In genomic region chr16:78325532-78325931, GRCh38 we compare ENCODE assay signal across 20 cellular contexts.
DNase-seq lines count a peak whose midpoint lies in the region; ATAC-seq and TF ChIP-seq lines count a peak whose summit lies in the region.
"Had no signal": no experiment of that assay in that cellular context is flagged by ENCODE, and none has a peak within 500 bp of the region (broad histone marks: within the 10 kb centered on the region; RNA-seq: fewer than 3 reads in every experiment).

No MANE protein-coding gene starts in this region.

- POLR2A ChIA-PET in HEK293 (lab: Yijun Ruan, JAX) = no interaction called here
- POLR2A ChIA-PET in CD4-positive, alpha-beta T cell (lab: Charles Lee) = no interaction called here
- POLR2A ChIA-PET in WTC11 (lab: Charles Lee) = no interaction called here

- no peaks in the 10 kb centered on the region for H3K27me3 Mint-ChIP-seq in CD4-positive, alpha-beta T cell
- H3K27me3 Mint-ChIP-seq in WTC11 (ENCODE audit: low read depth) = no peaks in the 10 kb centered on the region

- H3K27me3 ChIP-seq in ectodermal cell (ENCODE audit: control insufficient read depth, insufficient read depth, low read length, poor library complexity, severe bottlenecking) = no peaks in the 10 kb centered on the region
- H3K27me3 ChIP-seq in CD4-positive, alpha-beta T cell (ENCODE audit: control insufficient read depth, insufficient read depth, low read length) = no peaks in the 10 kb centered on the region
- H3K27me3 ChIP-seq: MG63 had no signal

- no peak overlapping the region for H3K4me3 Mint-ChIP-seq in CD4-positive, alpha-beta T cell
- H3K4me3 Mint-ChIP-seq in WTC11 = no peak overlapping the region

- H3K4me3 ChIP-seq in HEK293 (ENCODE audit: low read depth, low read length) (no peak overlapping the region), ectodermal cell (ENCODE audit: insufficient read depth, low read depth, low read length) (no peak overlapping the region), mesodermal cell (ENCODE audit: extremely low read depth, insufficient read depth, low read length, poor library complexity, severe bottlenecking) (no peak overlapping the region)
- H3K4me3 ChIP-seq: HAP-1, MG63 had no signal

- H3K4me1 ChIP-seq in HEK293 (ENCODE audit: control insufficient read depth, insufficient read depth, low read length) (peaks cover 15% of the 10 kb centered on the region; the same call in 1 of the 2 replicates), ectodermal cell (ENCODE audit: control insufficient read depth, insufficient read depth, low read length) (peaks cover 15% of the 10 kb centered on the region), mesodermal cell (ENCODE audit: control insufficient read depth, insufficient read depth, low read length, poor library complexity, severe bottlenecking) (peaks cover 9% of the 10 kb centered on the region)
- H3K4me1 ChIP-seq: HAP-1 had no signal

- CTCF ChIA-PET in HEK293 (lab: Yijun Ruan, JAX) = interaction anchor here (0.6 to 2.2 kb wide), 2 partner anchors 111 to 127 kb away, joined by 4 to 6 read pairs; no protein-coding TSS in a partner anchor
- CTCF ChIA-PET in CD4-positive, alpha-beta T cell (lab: Charles Lee) = no interaction called here
- CTCF ChIA-PET in WTC11 (lab: Charles Lee) = interaction anchor here (1.0 kb wide), 1 partner anchor 14 kb away, joined by 3 read pairs; no protein-coding TSS in a partner anchor

- H3K9me3 Mint-ChIP-seq in CD4-positive, alpha-beta T cell = no peaks in the 10 kb centered on the region
- H3K9me3 Mint-ChIP-seq in WTC11 = no peaks in the 10 kb centered on the region

- H3K27ac Mint-ChIP-seq in CD4-positive, alpha-beta T cell = no peak overlapping the region
- no peak overlapping the region for H3K27ac Mint-ChIP-seq in WTC11

- ATAC-seq in CD4-positive, alpha-beta T cell (ENCODE audit: poor library complexity) = no peak
- no peak for ATAC-seq in WTC11
- ATAC-seq: Panc1 had no signal

- H3K4me1 Mint-ChIP-seq in CD4-positive, alpha-beta T cell (ENCODE audit: low read depth) = no peaks in the 10 kb centered on the region
- peaks cover 47% of the 10 kb centered on the region for H3K4me1 Mint-ChIP-seq in WTC11

- H3K36me3 Mint-ChIP-seq in CD4-positive, alpha-beta T cell (ENCODE audit: low read depth) = no peaks in the 10 kb centered on the region
- no peaks in the 10 kb centered on the region for H3K36me3 Mint-ChIP-seq in WTC11

- intact Hi-C loops in CD4-positive, alpha-beta T cell (cut with DNase I, micrococcal nuclease) = no loop called here

- no peak for TF ChIP-seq CTCF in HEK293 (tag by site-specific recombination; IDR thresholded peaks at IDR 0.05)
- no peak for TF ChIP-seq CTCF in CD4-positive, alpha-beta T cell (IDR thresholded peaks at IDR 0.05)
- no peak for TF ChIP-seq CTCF in WTC11 (IDR thresholded peaks at IDR 0.05)

- no peak overlapping the region for H3K27ac ChIP-seq in HEK293 (ENCODE audit: extremely low read depth, low read depth, low read length)
- peak overlapping the region; percentile 20 for H3K27ac ChIP-seq in ectodermal cell (ENCODE audit: insufficient read depth, low read depth, low read length, poor library complexity, severe bottlenecking)
- H3K27ac ChIP-seq in mesodermal cell (ENCODE audit: low read depth, low read length, severe bottlenecking) = peak overlapping the region; percentile 8
- H3K27ac ChIP-seq in CD4-positive, alpha-beta T cell (ENCODE audit: low read depth, low read length) = no peak overlapping the region
- H3K27ac ChIP-seq: C4-2B had no signal

- DNase-seq in GM03348 (ENCODE audit: low spot score) = peak; percentile 0
- no peak for DNase-seq in nucleus accumbens (lab: John Stamatoyannopoulos, UW)
- DNase-seq in effector CD4-positive, alpha-beta T cell = no peak
- no peak for DNase-seq in CD4-positive, alpha-beta T cell
- DNase-seq in WTC11 (ENCODE audit: low spot score) = no peak
- DNase-seq: Kasumi-1, MG63, NCI-H1048, NCI-H146, NCI-H2029 treated with DMSO at 0.1 percent for 48 hours, NCI-H2171 treated with DMSO at 0.1 percent for 48 hours, NCI-H446, NCI-H774, SW 1271 had no signal

- H3K36me3 ChIP-seq in HEK293 (ENCODE audit: control insufficient read depth in 2 of 2, insufficient read depth in 1 of 2, low read length in 2 of 2) (no peaks in the 10 kb centered on the region), ectodermal cell (ENCODE audit: control insufficient read depth, insufficient read depth, low read length) (no peaks in the 10 kb centered on the region), mesodermal cell (ENCODE audit: control insufficient read depth, insufficient read depth, low read length) (no peaks in the 10 kb centered on the region)
- H3K36me3 ChIP-seq: HAP-1, MG63 had no signal

- 64 to 68% methylated on average over 4 of the region's 4 CpGs for WGBS in ectodermal cell, 2 experiments
- WGBS in mesodermal cell (ENCODE audit: insufficient coverage in 2 of 2), 2 experiments = 11 to 74% methylated on average over 1 to 4 of the region's 4 CpGs

- no peaks in the 10 kb centered on the region for H3K9me3 ChIP-seq in HEK293 (ENCODE audit: control insufficient read depth, insufficient read depth, low read depth, low read length)
- no peaks in the 10 kb centered on the region for H3K9me3 ChIP-seq in ectodermal cell (ENCODE audit: control insufficient read depth, low read length)
- H3K9me3 ChIP-seq in mesodermal cell (ENCODE audit: control insufficient read depth, low read length) = no peaks in the 10 kb centered on the region
- H3K9me3 ChIP-seq in CD4-positive, alpha-beta T cell (ENCODE audit: control insufficient read depth, low read length) = no peaks in the 10 kb centered on the region
- H3K9me3 ChIP-seq: HAP-1, MG63 had no signal

TF ChIP-seq in HEK293, 187 proteins besides CTCF, POLR2A, EP300 and RAD21 (continues in another document):
- TF ChIP-seq ZFP69B (tag by site-specific recombination; IDR thresholded peaks at IDR 0.05) = no peak
- TF ChIP-seq OVOL3 (tag by site-specific recombination; IDR thresholded peaks at IDR 0.05) = peak; percentile 28; the same call in 1 of the 2 replicates
- peak; percentile 62 for TF ChIP-seq TCF7L2 (IDR thresholded peaks at IDR 0.05; ENCODE audit: borderline replicate concordance, low read depth, low read length)
- no peak for TF ChIP-seq ZNF239 (tag by site-specific recombination; IDR thresholded peaks at IDR 0.05)
- no peak for TF ChIP-seq ZNF558 (tag by site-specific recombination; IDR thresholded peaks at IDR 0.05)
- TF ChIP-seq ZNF112 (tag by site-specific recombination; IDR thresholded peaks at IDR 0.05) = no peak
- TF ChIP-seq ZNF549 (tag by site-specific recombination; IDR thresholded peaks at IDR 0.05) = no peak
- TF ChIP-seq ZNF785 (tag by site-specific recombination; IDR thresholded peaks at IDR 0.05) = no peak
- no peak for TF ChIP-seq ZNF645 (tag by site-specific recombination; IDR thresholded peaks at IDR 0.05)
- TF ChIP-seq ZBTB26 (tag by site-specific recombination; optimal IDR thresholded peaks at IDR 0.05) = no peak

TF ChIP-seq in WTC11, 78 proteins besides CTCF, POLR2A, EP300 and RAD21 (continues in another document):
- TF ChIP-seq ZMAT4 (CRISPR knock-in tag; IDR thresholded peaks at IDR 0.05) = no peak
- no peak for TF ChIP-seq ZNF281 (CRISPR knock-in tag; IDR thresholded peaks at IDR 0.05)
- TF ChIP-seq RORB (CRISPR knock-in tag; IDR thresholded peaks at IDR 0.05) = no peak
- TF ChIP-seq GTF2I (CRISPR knock-in tag; conservative IDR thresholded peaks at IDR 0.05) = no peak

Comparison
In these comparisons a context has a peak if more than half of its experiments do, and no peak if none do; other contexts are left out.
1. H3K27ac ChIP-seq: peak in ectodermal cell (single experiment) and mesodermal cell (single experiment); none in HEK293 (single experiment) and CD4-positive, alpha-beta T cell (single experiment).